ENCODE assay signal across 24 cellular contexts in the genomic region with DNA sequence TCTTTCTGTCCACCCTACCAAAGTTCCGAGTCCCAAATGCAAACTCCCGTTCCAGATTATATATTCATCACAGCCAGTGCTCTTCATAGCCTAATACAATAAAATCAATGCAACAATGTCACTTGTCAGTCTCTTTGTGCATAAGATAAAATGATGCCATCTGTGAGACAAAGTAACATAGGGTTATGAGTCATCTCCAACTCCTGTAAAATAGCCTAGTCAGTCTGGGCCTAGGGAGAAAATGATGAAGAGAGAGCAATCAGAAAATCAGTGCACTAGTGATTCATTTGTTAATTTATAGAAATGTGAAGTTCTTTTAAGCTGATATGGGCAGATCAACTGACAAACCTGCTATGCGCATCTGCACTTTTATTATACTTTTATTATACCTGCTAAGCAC.
"Had no signal": no experiment of that assay in that cellular context is flagged by ENCODE, and none has a peak within 500 bp of the region (broad histone marks: within the 10 kb centered on the region; RNA-seq: fewer than 3 reads in every experiment).

No MANE protein-coding gene starts in this region.

- H3K4me3 ChIP-seq: left ventricle myocardium inferior, mucosa of descending colon, ovary, right atrium auricular region, right lobe of liver, skin epidermis, stomach, suprapubic skin, thoracic aorta, tibial nerve, uterus had no signal

- H3K9me3 Mint-ChIP-seq: memory B cell; naive thymus-derived CD4-positive, alpha-beta T cell; type B pancreatic cell had no signal

- H3K27me3 Mint-ChIP-seq: memory B cell; naive thymus-derived CD4-positive, alpha-beta T cell; progenitor cell of endocrine pancreas; stimulated activated naive B cell treated with anti-CD40 and anti-IgM and Interleukin-4, amounts not matched to agents 10 μg/mL and 1 μg/mL and 100 μg/mL, for 72 hours; type B pancreatic cell had no signal

- H3K4me1 Mint-ChIP-seq: memory B cell; naive thymus-derived CD4-positive, alpha-beta T cell; stimulated activated naive B cell treated with anti-CD40 and anti-IgM and Interleukin-4, amounts not matched to agents 10 μg/mL and 1 μg/mL and 100 μg/mL, for 72 hours had no signal

- H3K4me3 Mint-ChIP-seq: memory B cell; naive thymus-derived CD4-positive, alpha-beta T cell; natural killer cell treated with Interleukin-12 subunit alpha and Interleukin-12 subunit beta and Interleukin-15 and Interleukin-18, amount 100 ng/mL, for 72 hours; stimulated activated naive B cell treated with anti-CD40 and anti-IgM and Interleukin-4, amounts not matched to agents 10 μg/mL and 1 μg/mL and 100 μg/mL, for 72 hours; type B pancreatic cell had no signal

- DNase-seq: islet precursor cell; left ventricle myocardium inferior; midbrain; mucosa of descending colon; naive thymus-derived CD4-positive, alpha-beta T cell; ovary; right lobe of liver; stimulated activated CD4-positive, alpha-beta T cell treated with anti-CD3 and anti-CD28 coated beads, Interleukin-12 subunit alpha, Interleukin-12 subunit beta, amount 100 ng/mL, for 4 hours; stimulated activated CD4-positive, alpha-beta T cell treated with anti-CD3 and anti-CD28 coated beads, Interleukin-15, amount 100 ng/mL, for 24 hours; stimulated activated CD4-positive, alpha-beta T cell treated with anti-CD3 and anti-CD28 coated beads, Interleukin-2, amount 100 ng/mL, for 24 hours; stimulated activated CD4-positive, alpha-beta T cell treated with anti-CD3 and anti-CD28 coated beads, Interleukin-4, amount 100 ng/mL, for 1 hour; stimulated activated naive B cell treated with anti-CD40 and anti-IgM and Interleukin-4, amounts not matched to agents 10 μg/mL and 1 μg/mL and 100 μg/mL, for 72 hours; stimulated activated naive CD8-positive, alpha-beta T cell treated with anti-CD3 and anti-CD28 coated beads, Interleukin-15, Interleukin-2, amounts not matched to agents 100 U/mL and 50 U/mL, for 24 hours; stomach; uterus had no signal

- H3K36me3 Mint-ChIP-seq: memory B cell; naive thymus-derived CD4-positive, alpha-beta T cell; natural killer cell treated with Interleukin-12 subunit alpha and Interleukin-12 subunit beta and Interleukin-15 and Interleukin-18, amount 100 ng/mL, for 72 hours; stimulated activated naive B cell treated with anti-CD40 and anti-IgM and Interleukin-4, amounts not matched to agents 10 μg/mL and 1 μg/mL and 100 μg/mL, for 72 hours; type B pancreatic cell had no signal

- H3K36me3 ChIP-seq: left ventricle myocardium inferior, ovary, right atrium auricular region, right lobe of liver, stomach, suprapubic skin, thoracic aorta, tibial nerve, uterus had no signal

- ATAC-seq: mucosa of descending colon; naive thymus-derived CD4-positive, alpha-beta T cell; natural killer cell treated with Interleukin-12 subunit alpha and Interleukin-12 subunit beta and Interleukin-15 and Interleukin-18, amount 100 ng/mL, for 72 hours; right lobe of liver; stimulated activated naive B cell treated with anti-CD40 and anti-IgM and Interleukin-4, amounts not matched to agents 10 μg/mL and 1 μg/mL and 100 μg/mL, for 72 hours; stimulated activated naive CD8-positive, alpha-beta T cell treated with anti-CD3 and anti-CD28 coated beads, Interleukin-15, Interleukin-2, amounts not matched to agents 100 U/mL and 50 U/mL, for 24 hours had no signal

- H3K27ac Mint-ChIP-seq: memory B cell; natural killer cell treated with Interleukin-12 subunit alpha and Interleukin-12 subunit beta and Interleukin-15 and Interleukin-18, amount 100 ng/mL, for 72 hours; progenitor cell of endocrine pancreas; stimulated activated naive B cell treated with anti-CD40 and anti-IgM and Interleukin-4, amounts not matched to agents 10 μg/mL and 1 μg/mL and 100 μg/mL, for 72 hours; type B pancreatic cell had no signal

- H3K27me3 ChIP-seq: ovary, right atrium auricular region, right lobe of liver, stomach, suprapubic skin had no signal
